In genomic region chr4:98143001-98143899, GRCh38 we compare ENCODE assay signal across 8 cellular contexts. TPM values are rescaled to one million over a fixed set of nuclear protein-coding genes. Genes with fewer than 3 reads are reported as not detected.
DNase-seq lines count a peak whose midpoint lies in the region; ATAC-seq, FAIRE-seq and TF ChIP-seq lines count a peak whose summit lies in the region.

TSS of gene STPG2 (minus strand) at chr4:98143476.

- H3K27me3 Mint-ChIP-seq in WTC11 (ENCODE audit: low read depth), result no peaks in the 10 kb centered on the region

- POLR2A ChIA-PET in A549 (lab: Yijun Ruan, JAX) (interaction anchor here (1.0 to 1.5 kb wide), 4 partner anchors 118 to 945 kb away, joined by 3 to 6 read pairs (median 4); partner anchors contain the start of genes ADH5, METAP1 and RAP1GDS1), WTC11 (lab: Charles Lee) (interaction anchor here (1.2 to 1.9 kb wide), 3 partner anchors 30 to 852 kb away, joined by 3 to 10 read pairs (median 7); partner anchors contain the start of genes METAP1 and RAP1GDS1)

- H3K4me2 ChIP-seq in A549, result peak within 1 kb of the TSS; percentile 81

- no peaks in the 10 kb centered on the region for H3K36me3 Mint-ChIP-seq in WTC11

- peak within 1 kb of the TSS; percentile 92 for H3K4me3 Mint-ChIP-seq in WTC11

- no peaks in the 10 kb centered on the region for H3K9me3 Mint-ChIP-seq in WTC11

- H3K27ac Mint-ChIP-seq in WTC11, result peak within 1 kb of the TSS; percentile 98

- FAIRE-seq in A549 (lab: Jason Lieb, UNC), result no peak

- TF ChIP-seq CTCF in A549 (IDR thresholded peaks at IDR 0.05) (peak; percentile 27; the same call in 1 of the 3 replicates), WTC11 (IDR thresholded peaks at IDR 0.05) (peak; percentile 52)

- 6% methylated on average over 32 of the region's 44 CpGs for WGBS in A549 (ENCODE audit: missing lambda C conversion rate)

- H3K27ac ChIP-seq in A549, result peak within 1 kb of the TSS; percentile 75 to 93
- H3K27ac ChIP-seq in caudate nucleus (ENCODE audit: low read depth, low read length), result peak within 1 kb of the TSS; percentile 93

- TF ChIP-seq RAD21 in A549 (conservative IDR thresholded peaks at IDR 0.05 in 1 of 2, IDR thresholded peaks at IDR 0.05 in 1 of 2), result no peak

- no peaks in the 10 kb centered on the region for H3K9me3 ChIP-seq in A549

- CTCF ChIA-PET in A549 (lab: Yijun Ruan, JAX) (interaction anchor here (0.7 to 1.2 kb wide), 2 partner anchors 34 to 338 kb away, joined by 3 to 4 read pairs; no protein-coding TSS in a partner anchor), WTC11 (lab: Charles Lee) (interaction anchor here (0.6 to 2.6 kb wide), 26 partner anchors 10 to 1319 kb away, joined by 3 to 31 read pairs (median 4); partner anchors contain the start of genes RAP1GDS1 and TSPAN5)

- peak; percentile 23; the same call in 1 of the 2 replicates for TF ChIP-seq POLR2A in A549 (IDR thresholded peaks at IDR 0.05; ENCODE audit: low read length)

- DNase-seq in A549 (ENCODE audit: low read depth in 1 of 2, low spot score in 1 of 2) (peak; percentile 50 to 91), NCI-H2171 treated with DMSO at 0.1 percent for 48 hours (lab: John Stamatoyannopoulos, UW) (peak; percentile 89), WTC11 (ENCODE audit: low spot score) (peak; percentile 95), caudate nucleus (lab: John Stamatoyannopoulos, UW) (peak; percentile 39 to 97 (median 91)), inferior parietal cortex (ENCODE audit: extremely low spot score) (peak; percentile 91), smooth muscle cell of the brain vasculature (ENCODE audit: low read depth, low spot score) (peak; percentile 58)

- ATAC-seq in A549 (peak; percentile 99 to 100), GM18858 (IDR thresholded peaks at IDR 0.05; ENCODE audit: unreplicated experiment) (peak; percentile 94), HG03095 (IDR thresholded peaks at IDR 0.05; ENCODE audit: unreplicated experiment) (peak; percentile 99), WTC11 (peak; percentile 97)

- H3K4me1 ChIP-seq in A549, result peaks cover 4% of the 10 kb centered on the region; the same call in 1 of the 3 replicates

- peak within 1 kb of the TSS; percentile 67 for H3K4me3 ChIP-seq in A549

- TF ChIP-seq EP300 in A549 (IDR thresholded peaks at IDR 0.05), result no peak

- H3K4me1 Mint-ChIP-seq in WTC11, result peaks cover 22% of the 10 kb centered on the region

TF ChIP-seq in A549, 52 proteins besides CTCF, POLR2A, EP300 and RAD21:
- TF ChIP-seq, protein P1, sequence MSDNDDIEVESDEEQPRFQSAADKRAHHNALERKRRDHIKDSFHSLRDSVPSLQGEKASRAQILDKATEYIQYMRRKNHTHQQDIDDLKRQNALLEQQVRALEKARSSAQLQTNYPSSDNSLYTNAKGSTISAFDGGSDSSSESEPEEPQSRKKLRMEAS (IDR thresholded peaks at IDR 0.05), result peak; percentile 73
- no peak for TF ChIP-seq HEYL (CRISPR knock-in tag; IDR thresholded peaks at IDR 0.05)
- peak; percentile 63; the same call in 1 of the 2 replicates for TF ChIP-seq PHF8 (IDR thresholded peaks at IDR 0.05; ENCODE audit: borderline replicate concordance, low read depth)
- peak; percentile 35 for TF ChIP-seq EHMT2 (IDR thresholded peaks at IDR 0.05; ENCODE audit: low read depth)
- TF ChIP-seq E2F6 (IDR thresholded peaks at IDR 0.05; ENCODE audit: borderline replicate concordance, low read depth), result peak; percentile 91
- TF ChIP-seq JUN (IDR thresholded peaks at IDR 0.05), result peak in 1 of 2 experiments; percentile 58; a peak in 3 of 5 replicates
- no peak for TF ChIP-seq HOXB5 (CRISPR knock-in tag; IDR thresholded peaks at IDR 0.05)
- TF ChIP-seq, protein P2, sequence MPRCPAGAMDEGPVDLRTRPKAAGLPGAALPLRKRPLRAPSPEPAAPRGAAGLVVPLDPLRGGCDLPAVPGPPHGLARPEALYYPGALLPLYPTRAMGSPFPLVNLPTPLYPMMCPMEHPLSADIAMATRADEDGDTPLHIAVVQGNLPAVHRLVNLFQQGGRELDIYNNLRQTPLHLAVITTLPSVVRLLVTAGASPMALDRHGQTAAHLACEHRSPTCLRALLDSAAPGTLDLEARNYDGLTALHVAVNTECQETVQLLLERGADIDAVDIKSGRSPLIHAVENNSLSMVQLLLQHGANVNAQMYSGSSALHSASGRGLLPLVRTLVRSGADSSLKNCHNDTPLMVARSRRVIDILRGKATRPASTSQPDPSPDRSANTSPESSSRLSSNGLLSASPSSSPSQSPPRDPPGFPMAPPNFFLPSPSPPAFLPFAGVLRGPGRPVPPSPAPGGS (IDR thresholded peaks at IDR 0.05), result peak; percentile 37; the same call in 1 of the 3 replicates
- no peak for TF ChIP-seq ZNF302 (CRISPR knock-in tag; IDR thresholded peaks at IDR 0.05)
- TF ChIP-seq ELK1 (IDR thresholded peaks at IDR 0.05; ENCODE audit: low read depth, low read length), result no peak

TF ChIP-seq in WTC11, 78 proteins besides CTCF, POLR2A, EP300 and RAD21 (continues in another document):
- TF ChIP-seq IRF1 (CRISPR knock-in tag; IDR thresholded peaks at IDR 0.05) (no peak), ZSCAN18 (CRISPR knock-in tag; IDR thresholded peaks at IDR 0.05) (no peak), AR (CRISPR knock-in tag; IDR thresholded peaks at IDR 0.05) (no peak), SP1 (CRISPR knock-in tag; conservative IDR thresholded peaks at IDR 0.05) (peak; percentile 50; the same call in 1 of the 2 replicates), FOXK1 (CRISPR knock-in tag; IDR thresholded peaks at IDR 0.05) (peak; percentile 51; the same call in 1 of the 2 replicates), ZBTB21 (CRISPR knock-in tag; IDR thresholded peaks at IDR 0.05; ENCODE audit: borderline replicate concordance) (no peak), MYBL2 (CRISPR knock-in tag; IDR thresholded peaks at IDR 0.05) (0 out of 2 replicates have a peak, but pooled peaks have one; percentile 29)
- TF ChIP-seq, protein P3, sequence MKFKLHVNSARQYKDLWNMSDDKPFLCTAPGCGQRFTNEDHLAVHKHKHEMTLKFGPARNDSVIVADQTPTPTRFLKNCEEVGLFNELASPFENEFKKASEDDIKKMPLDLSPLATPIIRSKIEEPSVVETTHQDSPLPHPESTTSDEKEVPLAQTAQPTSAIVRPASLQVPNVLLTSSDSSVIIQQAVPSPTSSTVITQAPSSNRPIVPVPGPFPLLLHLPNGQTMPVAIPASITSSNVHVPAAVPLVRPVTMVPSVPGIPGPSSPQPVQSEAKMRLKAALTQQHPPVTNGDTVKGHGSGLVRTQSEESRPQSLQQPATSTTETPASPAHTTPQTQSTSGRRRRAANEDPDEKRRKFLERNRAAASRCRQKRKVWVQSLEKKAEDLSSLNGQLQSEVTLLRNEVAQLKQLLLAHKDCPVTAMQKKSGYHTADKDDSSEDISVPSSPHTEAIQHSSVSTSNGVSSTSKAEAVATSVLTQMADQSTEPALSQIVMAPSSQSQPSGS (CRISPR knock-in tag; IDR thresholded peaks at IDR 0.05; ENCODE audit: borderline replicate concordance, low read depth), result no peak
- TF ChIP-seq, protein P1 (CRISPR knock-in tag; IDR thresholded peaks at IDR 0.05), result peak; percentile 50; the same call in 1 of the 2 replicates

RNA-seq across cellular contexts. Expression of gene STPG2, which starts in this region (rescaled TPM):
- polyA plus RNA-seq in A549 (2011; rRNA removed), result 0.05 and 0.13 TPM in 2 replicates
- not detected in 2 replicates for polyA plus RNA-seq in A549 (2012; cell fraction: cytosol; rRNA removed)
- polyA plus RNA-seq in A549 (2012; cell fraction: nucleus; rRNA removed), result not detected in 2 replicates
- not detected in 3 replicates for polyA plus RNA-seq in A549 (2017; fragmentation: RNase III; extraction: RNeasy Plus Mini Kit Qiagen cat#74134 plus additional on column Dnase treatment)
- 0.12 TPM in 1 of 2 replicates, not detected in the other for polyA minus RNA-seq in A549 (2011; rRNA and poly(A)+ RNA removed)
- total RNA-seq in WTC11 (2021), result 0.17 to 0.39 TPM (median 0.18 TPM) in 3 replicates

Comparison
In these comparisons a context has a peak if more than half of its experiments do, and no peak if none do; other contexts are left out.
1. Peak in every context shown above with its lines: DNase-seq, ATAC-seq, H3K4me3 ChIP-seq and H3K27ac ChIP-seq.
2. Peak in DNase-seq, ATAC-seq, H3K4me3 ChIP-seq, H3K27ac ChIP-seq and H3K4me2 ChIP-seq in A549; RNA of the gene not detected or under 1 TPM.
3. Peak in DNase-seq and ATAC-seq in WTC11; RNA of the gene not detected or under 1 TPM.